ENCODE assay signal across 10 cellular contexts in genomic region chr4:142815834-142816233, GRCh38. TPM values are rescaled to one million over a fixed set of nuclear protein-coding genes. Genes with fewer than 3 reads are reported as not detected.
DNase-seq lines count a peak whose midpoint lies in the region; ATAC-seq, FAIRE-seq and TF ChIP-seq lines count a peak whose summit lies in the region.
"Had no signal": no experiment of that assay in that cellular context is flagged by ENCODE, and none has a peak within 500 bp of the region (broad histone marks: within the 10 kb centered on the region; RNA-seq: fewer than 3 reads in every experiment).

No MANE protein-coding gene starts in this region.

- no peaks in the 10 kb centered on the region for H3K27me3 Mint-ChIP-seq in GM23338 (ENCODE audit: insufficient read depth, low read depth, poor library complexity)
- H3K27me3 Mint-ChIP-seq: dendritic cell treated with granulocyte-macrophage colony-stimulating factor and Interleukin-4, amounts not matched to agents 40 ng/mL and 50 ng/mL, for 4 days had no signal

- no TSS peak for BruUV-seq in HepG2 (replicated peaks; lab: Mats Ljungman, UMichigan)

- CTCF ChIA-PET in HepG2 (lab: Yijun Ruan, JAX; ENCODE audit: low intra/inter-chr PET ratio, low total read pairs) = no interaction called here

- H3F3A ChIP-seq in GM23248 (ENCODE audit: insufficient read depth) = peaks cover 35% of the 10 kb centered on the region
- no peaks in the 10 kb centered on the region for H3F3A ChIP-seq in GM23338 (replicated peaks; ENCODE audit: low read depth)

- H3K4me3 ChIP-seq in GM23248 (peak overlapping the region; percentile 6; the same call in 1 of the 2 replicates), OCI-LY3 (ENCODE audit: low read length) (no peak overlapping the region), HepG2 (replicated peaks in 1 of 3; ENCODE audit: insufficient read depth in 1 of 3, low read depth in 2 of 3, low read length in 3 of 3) (no peak overlapping the region), GM23338 (no peak overlapping the region)

- DNase-seq in GM23248 (peak; percentile 91), brain pericyte (ENCODE audit: low read depth, low spot score) (peak; percentile 10), sciatic nerve (ENCODE audit: low spot score) (no peak), HepG2 (ENCODE audit: low spot score) (no peak), GM23338 (ENCODE audit: low spot score) (no peak), CD1c-positive myeloid dendritic cell (ENCODE audit: extremely low spot score) (no peak)
- DNase-seq: NCI-H1436 had no signal

- H2AFZ ChIP-seq in GM23248 (peak overlapping the region; percentile 2; the same call in 1 of the 2 replicates), OCI-LY3 (ENCODE audit: low read depth, low read length) (no peak overlapping the region), HepG2 (ENCODE audit: low read length) (no peak overlapping the region), GM23338 (no peak overlapping the region)

- no peak for FAIRE-seq in HepG2 (lab: Jason Lieb, UNC)

- intact Hi-C loops in sciatic nerve (cut with DNase I) = no loop called here
- intact Hi-C loops in HepG2 (cut with micrococcal nuclease; ENCODE audit: unreplicated experiment) = no loop called here

- no peaks in the 10 kb centered on the region for H3K36me3 Mint-ChIP-seq in GM23338 (ENCODE audit: low read depth)

- no peaks in the 10 kb centered on the region for H3K27me3 ChIP-seq in GM23248 (replicated peaks; ENCODE audit: insufficient read depth)
- H3K27me3 ChIP-seq in OCI-LY3 (ENCODE audit: low read depth, low read length) = no peaks in the 10 kb centered on the region
- no peaks in the 10 kb centered on the region; a peak in 1 of 5 replicates for H3K27me3 ChIP-seq in HepG2 (ENCODE audit: control insufficient read depth in 1 of 2, insufficient read depth in 2 of 2, low read length in 2 of 2)
- H3K27me3 ChIP-seq in GM23338 (ENCODE audit: insufficient read depth) = no peaks in the 10 kb centered on the region

- no peaks in the 10 kb centered on the region for H3K9me3 Mint-ChIP-seq in GM23338

- H3K27ac Mint-ChIP-seq in GM23338 = no peak overlapping the region
- H3K27ac Mint-ChIP-seq: dendritic cell treated with granulocyte-macrophage colony-stimulating factor and Interleukin-4, amounts not matched to agents 40 ng/mL and 50 ng/mL, for 4 days had no signal

- peak overlapping the region; percentile 91 for H3K4me2 ChIP-seq in GM23248 (ENCODE audit: unreplicated experiment)
- peak overlapping the region; percentile 36 for H3K4me2 ChIP-seq in OCI-LY3 (ENCODE audit: low read length)
- no peak overlapping the region for H3K4me2 ChIP-seq in HepG2 (ENCODE audit: low read depth, low read length)
- H3K4me2 ChIP-seq in GM23338 = no peak overlapping the region

- POLR2A ChIA-PET in HepG2 (lab: Yijun Ruan, JAX) = no interaction called here

- H3K4me1 ChIP-seq in GM23248 (ENCODE audit: insufficient read depth) = peaks cover 46% of the 10 kb centered on the region
- H3K4me1 ChIP-seq in OCI-LY3 (ENCODE audit: low read length) = peaks cover 15% of the 10 kb centered on the region
- H3K4me1 ChIP-seq in HepG2 (ENCODE audit: insufficient read depth, low read length) = no peaks in the 10 kb centered on the region
- no peaks in the 10 kb centered on the region for H3K4me1 ChIP-seq in GM23338 (ENCODE audit: insufficient read depth)

- ATAC-seq in sciatic nerve = peak; percentile 78
- no peak for ATAC-seq in HepG2
- no peak for ATAC-seq in GM18867 (IDR thresholded peaks at IDR 0.05; ENCODE audit: unreplicated experiment)
- ATAC-seq in GM23338 = no peak

- TF ChIP-seq EP300 in HepG2 (IDR thresholded peaks at IDR 0.05; ENCODE audit: low read depth in 2 of 2, low read length in 2 of 2) (no peak), HepG2 (CRISPR knock-in tag; IDR thresholded peaks at IDR 0.05; ENCODE audit: borderline replicate concordance) (no peak)

- peak overlapping the region; percentile 73 for H3K9ac ChIP-seq in GM23248
- H3K9ac ChIP-seq in OCI-LY3 (ENCODE audit: low read length) = no peak overlapping the region
- no peak overlapping the region for H3K9ac ChIP-seq in HepG2 (ENCODE audit: insufficient read depth, low read depth, low read length)

- WGBS in GM23248 (ENCODE audit: low coverage in 1 of 2, low lambda C conversion rate in 2 of 2, missing lambda C conversion rate in 2 of 2), 2 experiments = 2 to 5% methylated on average over 1 of the region's 1 CpG
- 0% methylated on average over 1 of the region's 1 CpG for WGBS in HepG2 (ENCODE audit: low lambda C conversion rate)

- H3K79me2 ChIP-seq in GM23248 (ENCODE audit: insufficient read depth) (peaks cover 11% of the 10 kb centered on the region; the same call in 1 of the 2 replicates), OCI-LY3 (ENCODE audit: low read length) (no peaks in the 10 kb centered on the region), HepG2 (ENCODE audit: insufficient read depth, low read length) (no peaks in the 10 kb centered on the region), GM23338 (replicated peaks; ENCODE audit: insufficient read depth) (no peaks in the 10 kb centered on the region)

- in situ Hi-C loops in GM23248 (cut with MboI) (no loop called here), HepG2 (cut with HindIII; ENCODE audit: extremely low pct_ligation_motif_present, low pct_unique_long_range_greater_than_20kb) (no loop called here)

- no peak for TF ChIP-seq RAD21 in HepG2 (CRISPR knock-in tag; IDR thresholded peaks at IDR 0.05)

- no peaks in the 10 kb centered on the region for H3K4me1 Mint-ChIP-seq in GM23338

- H3K9me3 ChIP-seq in GM23248 (ENCODE audit: low read depth) (no peaks in the 10 kb centered on the region), OCI-LY3 (ENCODE audit: insufficient read depth, low read length) (peaks cover 5% of the 10 kb centered on the region; the same call in 1 of the 2 replicates), HepG2 (ENCODE audit: low read length) (no peaks in the 10 kb centered on the region)

- no peak overlapping the region for H3K4me3 Mint-ChIP-seq in GM23338
- H3K4me3 Mint-ChIP-seq: dendritic cell treated with granulocyte-macrophage colony-stimulating factor and Interleukin-4, amounts not matched to agents 40 ng/mL and 50 ng/mL, for 4 days had no signal

- H4K20me1 ChIP-seq in GM23248 (ENCODE audit: insufficient read depth) (no peaks in the 10 kb centered on the region), OCI-LY3 (ENCODE audit: insufficient read depth, low read length) (no peaks in the 10 kb centered on the region), HepG2 (ENCODE audit: insufficient read depth, low read length) (no peaks in the 10 kb centered on the region), GM23338 (replicated peaks; ENCODE audit: insufficient read depth) (no peaks in the 10 kb centered on the region)

- H3K36me3 ChIP-seq in GM23248 (ENCODE audit: low read depth) (no peaks in the 10 kb centered on the region), OCI-LY3 (replicated peaks; ENCODE audit: low read depth, low read length) (no peaks in the 10 kb centered on the region), HepG2 (replicated peaks in 1 of 2; ENCODE audit: control insufficient read depth in 1 of 2, insufficient read depth in 2 of 2, low read length in 2 of 2) (no peaks in the 10 kb centered on the region), GM23338 (ENCODE audit: insufficient read depth) (no peaks in the 10 kb centered on the region)

- no peak for TF ChIP-seq CTCF in OCI-LY3 (IDR thresholded peaks at IDR 0.05; ENCODE audit: low read depth, low read length)
- no peak for TF ChIP-seq CTCF in HepG2 (CRISPR knock-in tag; IDR thresholded peaks at IDR 0.05)
- TF ChIP-seq CTCF in GM23338 (conservative IDR thresholded peaks at IDR 0.05; ENCODE audit: low read depth in 2 of 2) = no peak

- TF ChIP-seq POLR2A in HepG2 (IDR thresholded peaks at IDR 0.05; ENCODE audit: insufficient read depth in 1 of 2, low read depth in 2 of 2, low read length in 2 of 2) = no peak

- H3K27ac ChIP-seq in GM23248 = peak overlapping the region; percentile 86
- H3K27ac ChIP-seq in OCI-LY3 (ENCODE audit: low read length) = no peak overlapping the region
- H3K27ac ChIP-seq in HepG2 (ENCODE audit: extremely low read length, insufficient read depth, low read length) = no peak overlapping the region
- no peak overlapping the region for H3K27ac ChIP-seq in GM23338 (ENCODE audit: low read depth)

- H3K9me2 ChIP-seq in GM23248 (ENCODE audit: insufficient read depth) (no peaks in the 10 kb centered on the region), GM23338 (ENCODE audit: insufficient read depth) (no peaks in the 10 kb centered on the region)

TF ChIP-seq in HepG2, 621 proteins besides CTCF, POLR2A, EP300 and RAD21 (continues in another document):
- TF ChIP-seq KDM3A (CRISPR knock-in tag; IDR thresholded peaks at IDR 0.05; ENCODE audit: low read depth) = no peak
- TF ChIP-seq ZFP62 (CRISPR knock-in tag; IDR thresholded peaks at IDR 0.05) = no peak

RNA-seq across cellular contexts. Expression of gene INPP4B, which starts 30.3 kb away (rescaled TPM):
- 27.5 and 39.2 TPM in 2 replicates for total RNA-seq in GM23248 (2014; rRNA removed; shearing (Covaris generic))
- polyA plus RNA-seq in GM23248 (2016; fragmentation: Nextera tagmentation; extraction: Ambion mirVana) = 20.3 TPM in 2 replicates
- 21.5 TPM for total RNA-seq in sciatic nerve
- not detected in 2 replicates for total RNA-seq in HepG2 (2016; rRNA removed; fragmentation: Illumina TruSeq; extraction: Trizol)
- not detected in 2 replicates for total RNA-seq in HepG2 (2016; cell fraction: cytosol; rRNA removed; fragmentation: Illumina TruSeq; extraction: Trizol; ENCODE audit: low read depth)
- total RNA-seq in HepG2 (2016; cell fraction: insoluble cytoplasmic fraction; rRNA removed; fragmentation: Illumina TruSeq; extraction: Trizol) = not detected in 2 replicates
- total RNA-seq in HepG2 (2016; cell fraction: membrane; rRNA removed; fragmentation: Illumina TruSeq; extraction: Trizol) = not detected in 2 replicates
- total RNA-seq in HepG2 (2016; cell fraction: nucleus; rRNA removed; fragmentation: Illumina TruSeq; extraction: Trizol) = not detected in 2 replicates
- not detected in 2 replicates for polyA plus RNA-seq in HepG2 (2011; rRNA removed)
- not detected in 2 replicates for polyA plus RNA-seq in HepG2 (2011; cell fraction: cytosol; rRNA removed)
- not detected in 2 replicates for polyA plus RNA-seq in HepG2 (2011; cell fraction: nucleus; rRNA removed)
- not detected in 2 replicates for polyA plus RNA-seq in HepG2 (2012)
- polyA plus RNA-seq in HepG2 (2016; cell fraction: cytosol; fragmentation: Illumina TruSeq; extraction: Trizol; ENCODE audit: low read depth) = not detected in 2 replicates
- polyA plus RNA-seq in HepG2 (2016; cell fraction: insoluble cytoplasmic fraction; fragmentation: Illumina TruSeq; extraction: Trizol; ENCODE audit: low read depth) = not detected in 2 replicates
- polyA plus RNA-seq in HepG2 (2016; cell fraction: membrane; fragmentation: Illumina TruSeq; extraction: Trizol; ENCODE audit: low read depth) = not detected in 2 replicates
- polyA plus RNA-seq in HepG2 (2016; cell fraction: nucleus; fragmentation: Illumina TruSeq; extraction: Trizol; ENCODE audit: insufficient read depth, low read depth) = not detected in 2 replicates
- 0.14 TPM in 1 of 2 replicates, not detected in the other for polyA minus RNA-seq in HepG2 (2011; rRNA and poly(A)+ RNA removed; ENCODE audit: low replicate concordance)
- polyA minus RNA-seq in HepG2 (2011; cell fraction: cytosol; rRNA and poly(A)+ RNA removed) = not detected in 2 replicates
- not detected in 2 replicates for polyA minus RNA-seq in HepG2 (2011; cell fraction: nucleus; rRNA and poly(A)+ RNA removed)
- total RNA-seq in GM23338 (2014; rRNA removed; shearing (Covaris generic)) = 0.12 and 0.14 TPM in 2 replicates
- polyA plus RNA-seq in GM23338 (2016; fragmentation: Nextera tagmentation; extraction: Ambion mirVana) = 0.03 and 0.11 TPM in 2 replicates

Comparison
In these comparisons a context has a peak if more than half of its experiments do, and no peak if none do; other contexts are left out.
1. DNase-seq: peak in GM23248 (single experiment) and brain pericyte (single experiment); none in sciatic nerve (single experiment), HepG2 (single experiment), GM23338 (single experiment) and CD1c-positive myeloid dendritic cell (single experiment).
2. H3K4me2 ChIP-seq: peak in GM23248 (single experiment) and OCI-LY3 (single experiment); none in HepG2 (single experiment) and GM23338 (single experiment).
3. RNA of gene INPP4B, which starts 30.3 kb away (total RNA-seq): 27.5 to 39.2 TPM in GM23248 and 21.5 TPM in sciatic nerve (single experiment); 0.12 to 0.14 TPM in GM23338 and not detected in HepG2; every median in the first group is over 10 times any median in the second.